ENCODE assay signal across 16 cellular contexts in the genomic region with DNA sequence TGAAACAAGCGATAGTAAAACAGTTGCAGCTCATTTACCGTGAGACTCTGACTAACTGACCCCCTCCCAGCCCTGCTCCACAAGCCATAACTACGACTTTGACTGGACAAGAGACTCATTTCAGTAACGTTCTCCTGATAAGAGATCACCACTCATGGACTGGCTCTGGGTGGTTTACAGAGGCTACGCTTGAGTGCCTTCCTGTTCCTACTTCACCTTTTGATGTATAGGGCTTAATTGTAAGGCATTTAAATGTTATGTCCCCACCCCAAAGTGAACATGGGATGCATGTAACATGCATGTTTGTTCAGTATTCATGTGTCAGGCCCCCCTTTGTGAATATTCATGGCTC. TPM values are rescaled to one million over a fixed set of nuclear protein-coding genes. Genes with fewer than 3 reads are reported as not detected.
A peak's percentile ranks its signal among the peaks of the same experiment; 100 is the strongest.
DNase-seq lines count a peak whose midpoint lies in the region; ATAC-seq and TF ChIP-seq lines count a peak whose summit lies in the region.
"Had no signal": no experiment of that assay in that cellular context is flagged by ENCODE, and none has a peak within 500 bp of the region (broad histone marks: within the 10 kb centered on the region; RNA-seq: fewer than 3 reads in every experiment).

No MANE protein-coding gene starts in this region.

- H2BK15ac ChIP-seq in neuronal stem cell (ENCODE audit: low read length): no peak overlapping the region

- H3K4me3 Mint-ChIP-seq in activated B cell treated with CpG ODN at 0.5 μM for 24 hours: no peak overlapping the region
- H3K4me3 Mint-ChIP-seq: H9 had no signal

- POLR2A ChIA-PET in activated B cell treated with CpG ODN at 0.5 μM for 24 hours (lab: Charles Lee): interaction anchor here (1.5 kb wide), 1 partner anchor 14 kb away, joined by 7 read pairs; no protein-coding TSS in a partner anchor

- no peak overlapping the region for H3K23ac ChIP-seq in neuronal stem cell (ENCODE audit: low read depth, low read length, poor library complexity)

- H3K18ac ChIP-seq in neuronal stem cell (ENCODE audit: low read length): no peak overlapping the region

- H4K91ac ChIP-seq in neuronal stem cell (ENCODE audit: low read depth, low read length, poor library complexity): no peak overlapping the region

- H3K9me3 Mint-ChIP-seq in activated B cell treated with CpG ODN at 0.5 μM for 24 hours: no peaks in the 10 kb centered on the region
- H3K9me3 Mint-ChIP-seq: H9 had no signal

- H3K27me3 ChIP-seq in BLaER1 (no peaks in the 10 kb centered on the region), GM06990 (replicated peaks; ENCODE audit: control insufficient read depth, insufficient read depth, low read length) (no peaks in the 10 kb centered on the region), neuronal stem cell (ENCODE audit: control insufficient read depth in 3 of 3, insufficient read depth in 3 of 3, low read depth in 1 of 3, low read length in 3 of 3) (peaks cover 0 to 5% (median 0%) of the 10 kb centered on the region in 3 experiments)

- H3K4ac ChIP-seq in neuronal stem cell (ENCODE audit: low read length): no peak overlapping the region

- H3K4me2 ChIP-seq in BLaER1 (peak overlapping the region; percentile 38), neuronal stem cell (ENCODE audit: insufficient read depth, low read length, poor library complexity, severe bottlenecking) (no peak overlapping the region)

- no peak for TF ChIP-seq CTCF in GM06990 (IDR thresholded peaks at IDR 0.05; ENCODE audit: insufficient read depth, low read length, poor library complexity, severe bottlenecking)
- no peak for TF ChIP-seq CTCF in activated B cell treated with CpG ODN at 0.5 μM for 24 hours (IDR thresholded peaks at IDR 0.05)

- H3K4me1 ChIP-seq in BLaER1: peaks cover 24% of the 10 kb centered on the region
- H3K4me1 ChIP-seq in neuronal stem cell (ENCODE audit: control insufficient read depth in 2 of 2, insufficient read depth in 1 of 2, low read depth in 1 of 2, low read length in 2 of 2): no peaks in the 10 kb centered on the region

- CTCF ChIA-PET in activated B cell treated with CpG ODN at 0.5 μM for 24 hours (lab: Charles Lee): interaction anchor here (1.6 kb wide), 1 partner anchor 97 kb away, joined by 8 read pairs; no protein-coding TSS in a partner anchor

- ATAC-seq in HG03342 (IDR thresholded peaks at IDR 0.05; ENCODE audit: unreplicated experiment) (peak; percentile 55), activated B cell treated with CpG ODN at 0.5 μM for 24 hours (ENCODE audit: low read depth) (peak; percentile 62), HG03108 (IDR thresholded peaks at IDR 0.05; ENCODE audit: unreplicated experiment) (no peak)
- ATAC-seq: naive thymus-derived CD4-positive, alpha-beta T cell had no signal

- no peaks in the 10 kb centered on the region for H3K79me1 ChIP-seq in neuronal stem cell (ENCODE audit: low read depth, low read length)

- no peak overlapping the region for H2BK120ac ChIP-seq in neuronal stem cell (ENCODE audit: low read depth, low read length)

- H3K14ac ChIP-seq in neuronal stem cell (ENCODE audit: low read length): no peak overlapping the region

- H3K27me3 Mint-ChIP-seq in activated B cell treated with CpG ODN at 0.5 μM for 24 hours: no peaks in the 10 kb centered on the region

- intact Hi-C loops in activated B cell treated with CpG ODN at 0.5 μM for 24 hours (cut with micrococcal nuclease): loop anchor here (1.0 to 2.0 kb wide), 2 partner anchors 40 to 98 kb away; no protein-coding TSS in a partner anchor

- H3K4me3 ChIP-seq in BLaER1 (no peak overlapping the region), GM06990 (replicated peaks; ENCODE audit: low read depth, low read length) (no peak overlapping the region), neuronal stem cell (ENCODE audit: low read length in 2 of 2) (no peak overlapping the region)

- WGBS in neuronal stem cell (ENCODE audit: extremely low coverage in 2 of 2, insufficient read length in 2 of 2, insufficient replicate concordance in 1 of 2), 2 donors: no CpG with 5 or more reads among the region's 5 CpGs

- no peaks in the 10 kb centered on the region for H3K36me3 Mint-ChIP-seq in activated B cell treated with CpG ODN at 0.5 μM for 24 hours (ENCODE audit: low read depth)
- H3K36me3 Mint-ChIP-seq: naive thymus-derived CD4-positive, alpha-beta T cell had no signal

- no peak overlapping the region for H2BK5ac ChIP-seq in neuronal stem cell (ENCODE audit: low read length)

- no peak overlapping the region for H3K9ac ChIP-seq in BLaER1
- H3K9ac ChIP-seq in neuronal stem cell (ENCODE audit: low read depth, low read length, poor library complexity): no peak overlapping the region

- H3K27ac Mint-ChIP-seq in activated B cell treated with CpG ODN at 0.5 μM for 24 hours: peak overlapping the region; percentile 46

- no peaks in the 10 kb centered on the region for H4K20me1 ChIP-seq in BLaER1

- peak; percentile 53 for DNase-seq in GM06990 (ENCODE audit: extremely low read depth, insufficient read length)
- no peak for DNase-seq in activated B cell treated with CpG ODN at 0.5 μM for 24 hours
- DNase-seq in GOT3 (lab: John Stamatoyannopoulos, UW): no peak
- no peak for DNase-seq in neuronal stem cell (ENCODE audit: low spot score)
- no peak for DNase-seq in stimulated activated CD4-positive, alpha-beta T cell treated with anti-CD3 and anti-CD28 coated beads, Interleukin-2, amount 100 ng/mL, for 48 hours
- DNase-seq: activated CD4-positive, alpha-beta T cell treated with anti-CD3 and anti-CD28 coated beads, Interleukin-2, amount 50 U/mL, for 4 hours; AML-193; H9; IMR-90; naive thymus-derived CD4-positive, alpha-beta T cell; NCI-H1048; NCI-H226; substantia nigra had no signal

- H3K4me1 Mint-ChIP-seq in activated B cell treated with CpG ODN at 0.5 μM for 24 hours: peaks cover 10% of the 10 kb centered on the region

- H2AK5ac ChIP-seq in neuronal stem cell (ENCODE audit: low read depth, low read length): no peak overlapping the region

- no peak overlapping the region for H3K27ac ChIP-seq in BLaER1
- no peak overlapping the region for H3K27ac ChIP-seq in neuronal stem cell (replicated peaks; ENCODE audit: low read length)

- H2AFZ ChIP-seq in neuronal stem cell (ENCODE audit: low read length): no peak overlapping the region

- H4K8ac ChIP-seq in neuronal stem cell (ENCODE audit: low read depth, low read length): no peak overlapping the region

- H2BK12ac ChIP-seq in neuronal stem cell (ENCODE audit: low read length): no peak overlapping the region

- no peaks in the 10 kb centered on the region for H3K36me3 ChIP-seq in BLaER1
- H3K36me3 ChIP-seq in GM06990 (ENCODE audit: control insufficient read depth, insufficient read depth, low read length): no peaks in the 10 kb centered on the region
- no peaks in the 10 kb centered on the region for H3K36me3 ChIP-seq in neuronal stem cell (replicated peaks in 1 of 2; ENCODE audit: control insufficient read depth in 2 of 2, insufficient read depth in 2 of 2, low read length in 2 of 2)

- H3K9me3 ChIP-seq in BLaER1: no peaks in the 10 kb centered on the region
- no peaks in the 10 kb centered on the region for H3K9me3 ChIP-seq in neuronal stem cell (replicated peaks in 1 of 2; ENCODE audit: control insufficient read depth in 2 of 2, insufficient read depth in 1 of 2, low read depth in 1 of 2, low read length in 2 of 2)

RNA-seq across cellular contexts. Expression of gene SPOCD1, which starts 50.6 kb away (rescaled TPM):
- not detected in 2 replicates for total RNA-seq in activated B cell treated with CpG ODN at 0.5 μM for 24 hours
- polyA plus RNA-seq in neuronal stem cell (2013, experiment 1 of 2): 1.1 TPM
- polyA plus RNA-seq in neuronal stem cell (2013, experiment 2 of 2): 0.97 TPM
- polyA plus RNA-seq: naive thymus-derived CD4-positive, alpha-beta T cell had no signal
